12 cellular contexts compared by ENCODE assay signal in the genomic region with DNA sequence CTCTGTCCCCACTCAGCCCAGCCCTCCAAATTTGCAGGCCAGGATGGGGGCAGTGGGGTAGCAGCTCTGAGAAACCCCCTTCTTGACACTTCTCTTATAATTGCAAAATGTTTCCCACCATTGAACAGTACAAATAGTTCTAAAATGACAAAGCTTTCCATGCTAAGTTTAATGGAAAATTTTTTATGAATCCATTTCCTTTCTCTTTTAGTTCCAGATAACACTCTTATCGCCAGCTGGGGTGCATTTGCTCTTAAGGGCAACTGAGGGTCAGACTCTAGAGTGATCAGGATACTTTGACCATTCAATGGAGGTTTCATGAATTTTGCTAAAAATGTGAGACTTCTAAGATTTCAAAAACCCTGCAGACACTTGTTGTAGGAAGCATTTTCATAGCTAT. TPM values are rescaled to one million over a fixed set of nuclear protein-coding genes. Genes with fewer than 3 reads are reported as not detected.
DNase-seq lines count a peak whose midpoint lies in the region; ATAC-seq and TF ChIP-seq lines count a peak whose summit lies in the region.
"Had no signal": no experiment of that assay in that cellular context is flagged by ENCODE, and none has a peak within 500 bp of the region (broad histone marks: within the 10 kb centered on the region; RNA-seq: fewer than 3 reads in every experiment).

No MANE protein-coding gene starts in this region.

- TF ChIP-seq CTCF in heart right ventricle (IDR thresholded peaks at IDR 0.05) (no peak), dorsolateral prefrontal cortex (IDR thresholded peaks at IDR 0.05 in 54 of 56, conservative IDR thresholded peaks at IDR 0.05 in 2 of 56; ENCODE audit: low read depth in 1 of 56, partially characterized antibody in 56 of 56) (no peak), nephron (IDR thresholded peaks at IDR 0.05; ENCODE audit: unreplicated experiment in 3 of 3) (no peak), uterus (IDR thresholded peaks at IDR 0.05) (no peak)

- peak overlapping the region; percentile 44 to 98 (median 92) for H3K27ac ChIP-seq in heart right ventricle
- peak overlapping the region in 58 of 59 donors; percentile 85 to 100 (median 98) for H3K27ac ChIP-seq in dorsolateral prefrontal cortex
- peak overlapping the region; percentile 37 to 77 for H3K27ac ChIP-seq in uterus
- H3K27ac ChIP-seq: foreskin keratinocyte, neural progenitor cell had no signal

- H3K27me3 ChIP-seq in heart right ventricle (no peaks in the 10 kb centered on the region), dorsolateral prefrontal cortex (no peaks in the 10 kb centered on the region), uterus (no peaks in the 10 kb centered on the region)
- H3K27me3 ChIP-seq: foreskin keratinocyte, neural progenitor cell had no signal

- intact Hi-C loops in heart right ventricle (cut with DNase I) (no loop called here), left cardiac atrium (cut with DNase I) (no loop called here), dorsolateral prefrontal cortex (cut with DNase I) (loop anchor here in 1 of 2 donors (2.0 kb wide), 1 partner anchor 16 kb away; no protein-coding TSS in a partner anchor), uterus (cut with DNase I; ENCODE audit: low total_unique reads) (no loop called here)

- H3K27me3 Mint-ChIP-seq in nephron (ENCODE audit: low read depth), result peaks cover 8% of the 10 kb centered on the region
- H3K27me3 Mint-ChIP-seq: activated naive CD8-positive, alpha-beta T cell treated with anti-CD3 and anti-CD28 coated beads, Interleukin-2, amount 10 ng/mL, durations not matched to agents 7 days and 5 days had no signal

- peak overlapping the region; percentile 31 to 63 (median 41) for H3K27ac Mint-ChIP-seq in nephron

- peaks cover 0 to 61% (median 15%) of the 10 kb centered on the region in 9 donors for H3K36me3 ChIP-seq in heart right ventricle
- no peaks in the 10 kb centered on the region for H3K36me3 ChIP-seq in uterus
- H3K36me3 ChIP-seq: neural progenitor cell had no signal

- H3K9me3 ChIP-seq in heart right ventricle, result no peaks in the 10 kb centered on the region
- no peaks in the 10 kb centered on the region for H3K9me3 ChIP-seq in uterus

- WGBS in heart right ventricle, 2 donors, result 20 to 41% methylated on average over 1 of the region's 1 CpG

- ATAC-seq in heart right ventricle, result no peak
- ATAC-seq in left cardiac atrium, result no peak
- ATAC-seq: foreskin keratinocyte had no signal

- no peak for DNase-seq in heart right ventricle
- no peak for DNase-seq in left cardiac atrium
- no peak for DNase-seq in dorsolateral prefrontal cortex
- no peak for DNase-seq in uterus
- no peak for DNase-seq in activated gamma-delta T cell treated with Interleukin-2 at 50 U/mL for 16 hours
- DNase-seq in glomerular visceral epithelial cell (ENCODE audit: extremely low spot score), result no peak
- no peak for DNase-seq in epidermal melanocyte (ENCODE audit: insufficient read length, low spot score)
- DNase-seq: activated CD4-positive, alpha-beta T cell treated with anti-CD3 and anti-CD28 coated beads, Interleukin-2, amount 50 U/mL, for 1 hour; activated naive CD8-positive, alpha-beta T cell treated with anti-CD3 and anti-CD28 coated beads, Interleukin-2, amount 10 ng/mL, durations not matched to agents 7 days and 5 days; foreskin keratinocyte had no signal

- TF ChIP-seq POLR2A in uterus (IDR thresholded peaks at IDR 0.05), result no peak

- peaks cover 54 to 100% (median 91%) of the 10 kb centered on the region in 9 donors for H3K4me1 ChIP-seq in heart right ventricle
- H3K4me1 ChIP-seq in uterus, result peaks cover 0 to 13% of the 10 kb centered on the region in 2 donors
- H3K4me1 ChIP-seq: neural progenitor cell had no signal

- peaks cover 66% of the 10 kb centered on the region for H3K4me1 Mint-ChIP-seq in nephron

- H3K4me3 ChIP-seq in heart right ventricle (peak overlapping the region in 3 of 10 donors; percentile 13 to 44 (median 39)), dorsolateral prefrontal cortex (no peak overlapping the region), uterus (no peak overlapping the region)
- H3K4me3 ChIP-seq: neural progenitor cell had no signal

- peaks cover 63% of the 10 kb centered on the region for H3K36me3 Mint-ChIP-seq in nephron (ENCODE audit: low read depth)

- H3K4me3 Mint-ChIP-seq in nephron, result no peak overlapping the region
- H3K4me3 Mint-ChIP-seq: neural progenitor cell had no signal

- H3K9me3 Mint-ChIP-seq in nephron, result no peaks in the 10 kb centered on the region
- H3K9me3 Mint-ChIP-seq: activated naive CD8-positive, alpha-beta T cell treated with anti-CD3 and anti-CD28 coated beads, Interleukin-2, amount 10 ng/mL, durations not matched to agents 7 days and 5 days; neural progenitor cell had no signal

RNA-seq across cellular contexts. Expression of a gene that starts 29.9 kb away (rescaled TPM):
- total RNA-seq in heart right ventricle (10 to 100 TPM; 16.4 to 31.9 (median 23.0) TPM), left cardiac atrium (10 to 100 TPM; 21.2 to 21.7 TPM), dorsolateral prefrontal cortex (100 to 1,000 TPM in 8 of 120 experiments, 10 to 100 TPM in 112; 38.4 to 188 (median 62.6) TPM), uterus (10 to 100 TPM in 3 of 4 donors, 1 to 10 TPM in 1; 7.4 to 81.5 (median 38.3) TPM)
- polyA plus RNA-seq in heart right ventricle, result 10 to 100 TPM in 1 of 2 donors, 1 to 10 TPM in 1; 4.4 to 16.6 TPM

RNA-seq across cellular contexts. Expression of a gene that starts 51.5 kb away (rescaled TPM):
- total RNA-seq in heart right ventricle (10 to 100 TPM; 30.7 to 43.7 (median 40.5) TPM), left cardiac atrium (10 to 100 TPM; 34.7 to 41.7 TPM), dorsolateral prefrontal cortex (100 to 1,000 TPM in 47 of 120 experiments, 10 to 100 TPM in 73; 56.3 to 151 (median 97.1) TPM), uterus (100 to 1,000 TPM in 3 of 4 donors, 10 to 100 TPM in 1; 31.0 to 141 (median 134) TPM)
- polyA plus RNA-seq in heart right ventricle, result 10 to 100 TPM in 1 of 2 donors, 1 to 10 TPM in 1; 3.7 to 17.6 TPM

RNA-seq across cellular contexts. Expression of a gene that starts 53.1 kb away (rescaled TPM):
- total RNA-seq in heart right ventricle (10 to 100 TPM; 18.1 to 47.3 (median 22.5) TPM), left cardiac atrium (10 to 100 TPM; 22.1 to 37.5 TPM), dorsolateral prefrontal cortex (10 to 100 TPM; 26.2 to 55.9 (median 35.6) TPM), uterus (10 to 100 TPM; 20.5 to 58.9 (median 46.4) TPM)
- polyA plus RNA-seq in heart right ventricle, result 10 to 100 TPM in 1 of 2 donors, 1 to 10 TPM in 1; 8.4 to 13.0 TPM
